Comparison of ENCODE assay signal across 20 cellular contexts in the genomic region with DNA sequence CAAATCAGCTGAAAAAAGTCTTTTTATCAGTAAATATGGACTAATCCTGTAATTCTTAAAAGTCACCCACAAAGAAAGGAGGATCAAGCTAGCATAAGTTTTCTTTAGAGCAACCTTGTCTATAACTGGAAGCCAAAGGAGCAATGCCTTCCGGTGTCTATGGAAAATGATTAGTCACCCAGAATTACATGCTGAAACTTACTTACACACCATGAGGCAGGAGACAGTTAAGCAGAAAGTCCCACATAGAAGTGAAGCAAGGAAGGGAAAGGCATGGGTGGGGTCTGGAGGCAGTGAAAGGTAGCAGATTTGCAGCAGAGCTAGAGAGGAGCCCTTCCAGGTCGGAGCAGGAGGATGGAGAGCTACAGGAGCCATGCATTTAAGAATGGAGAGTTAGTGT.
DNase-seq lines count a peak whose midpoint lies in the region; ATAC-seq, FAIRE-seq and TF ChIP-seq lines count a peak whose summit lies in the region.
"Had no signal": no experiment of that assay in that cellular context is flagged by ENCODE, and none has a peak within 500 bp of the region (broad histone marks: within the 10 kb centered on the region; RNA-seq: fewer than 3 reads in every experiment).

No MANE protein-coding gene starts in this region.

- H3K14ac ChIP-seq in IMR-90 (replicated peaks; ENCODE audit: low read depth, low read length), result no peak overlapping the region; the same call in 1 of the 2 replicates

- no peak for DNase-seq in T-helper 2 cell treated with Interferon-gamma antibody and Interleukin-4, amounts not matched to agents 5 μg/mL and 100 μg/mL, for 36 hours (ENCODE audit: low spot score)
- DNase-seq in T-helper 2 cell (no peak), IMR-90 (peak; percentile 11), keratinocyte (ENCODE audit: low read depth, low spot score) (peak; percentile 33), SIG-M5 (lab: John Stamatoyannopoulos, UW) (no peak)
- DNase-seq in activated naive CD8-positive, alpha-beta T cell treated with anti-CD3 and anti-CD28 coated beads, Interleukin-2, amount 50 U/mL, for 24 hours, result no peak
- DNase-seq: aorta; DMS153; NCI-H187; NCI-H748 treated with DMSO at 0.1 percent for 48 hours; occipital lobe; stimulated activated CD4-positive, alpha-beta T cell treated with anti-CD3 and anti-CD28 coated beads, Interleukin-12 subunit alpha, Interleukin-12 subunit beta, amount 100 ng/mL, for 4 hours had no signal

- no peak overlapping the region for H4K91ac ChIP-seq in IMR-90 (ENCODE audit: insufficient read depth, low read depth, low read length)

- 0 out of 4 replicates have a peak overlapping the region, but pooled peaks of 1 of the 2 experiments have one; percentile 25 for H4K8ac ChIP-seq in IMR-90 (ENCODE audit: low read depth in 2 of 2, low read length in 2 of 2)

- H4K20me1 ChIP-seq in IMR-90 (ENCODE audit: insufficient read depth, low read length), result no peaks in the 10 kb centered on the region
- H4K20me1 ChIP-seq in keratinocyte (ENCODE audit: control insufficient read depth, extremely low read depth, insufficient read depth, low read length), result no peaks in the 10 kb centered on the region

- peaks cover 7% of the 10 kb centered on the region; the same call in 1 of the 2 replicates for H3K4me1 ChIP-seq in IMR-90 (ENCODE audit: control insufficient read depth, insufficient read depth, low read length)
- peaks cover 24% of the 10 kb centered on the region for H3K4me1 ChIP-seq in keratinocyte (ENCODE audit: control insufficient read depth, extremely low read depth, insufficient read depth, low read length)
- H3K4me1 ChIP-seq: A549, HAP-1 had no signal

- POLR2A ChIA-PET in IMR-90 (lab: Charles Lee; ENCODE audit: unreplicated experiment), result no interaction called here

- no peaks in the 10 kb centered on the region for H3K79me1 ChIP-seq in IMR-90 (ENCODE audit: low read depth in 1 of 2, low read length in 2 of 2)

- H3K27me3 Mint-ChIP-seq in T-helper 2 cell treated with Interferon-gamma antibody and Interleukin-4, amounts not matched to agents 5 μg/mL and 100 μg/mL, for 36 hours (ENCODE audit: low read depth), result no peaks in the 10 kb centered on the region
- H3K27me3 Mint-ChIP-seq in activated naive CD8-positive, alpha-beta T cell treated with anti-CD3 and anti-CD28 coated beads, Interleukin-2, amount 50 U/mL, for 24 hours, result no peaks in the 10 kb centered on the region

- peak overlapping the region; percentile 8; the same call in 1 of the 2 replicates for H2AK5ac ChIP-seq in IMR-90 (ENCODE audit: low read depth, low read length)

- H3K4ac ChIP-seq in IMR-90 (ENCODE audit: low read depth, low read length), result no peak overlapping the region

- H3K27ac Mint-ChIP-seq in T-helper 2 cell treated with Interferon-gamma antibody and Interleukin-4, amounts not matched to agents 5 μg/mL and 100 μg/mL, for 36 hours, result peak overlapping the region; percentile 70
- no peak overlapping the region for H3K27ac Mint-ChIP-seq in activated naive CD8-positive, alpha-beta T cell treated with anti-CD3 and anti-CD28 coated beads, Interleukin-2, amount 50 U/mL, for 24 hours
- H3K27ac Mint-ChIP-seq: type B pancreatic cell had no signal

- CTCF ChIA-PET in IMR-90 (lab: Yijun Ruan, JAX), result interaction anchor here (1.4 kb wide), 1 partner anchor 18 kb away, joined by 4 read pairs; no protein-coding TSS in a partner anchor

- dilution Hi-C loops in IMR-90 (cut with HindIII; ENCODE audit: low sequenced_read_pairs, unreplicated experiment) (loop anchor here (25.0 kb wide), 1 partner anchor 252 kb away; no protein-coding TSS in a partner anchor), keratinocyte (cut with MboI; ENCODE audit: extremely low pct_ligation_motif_present, low sequenced_read_pairs) (no loop called here)

- no peak overlapping the region; the same call in 2 of the 3 replicates for H2BK15ac ChIP-seq in IMR-90 (ENCODE audit: low read depth, low read length)

- peaks cover 29% of the 10 kb centered on the region for H3K4me1 Mint-ChIP-seq in T-helper 2 cell treated with Interferon-gamma antibody and Interleukin-4, amounts not matched to agents 5 μg/mL and 100 μg/mL, for 36 hours (ENCODE audit: low read depth)
- H3K4me1 Mint-ChIP-seq in activated naive CD8-positive, alpha-beta T cell treated with anti-CD3 and anti-CD28 coated beads, Interleukin-2, amount 50 U/mL, for 24 hours, result peaks cover 16% of the 10 kb centered on the region

- no TSS peak for BruUV-seq in IMR-90 (replicated peaks; lab: Mats Ljungman, UMichigan)

- no peak overlapping the region for H3K4me3 Mint-ChIP-seq in T-helper 2 cell treated with Interferon-gamma antibody and Interleukin-4, amounts not matched to agents 5 μg/mL and 100 μg/mL, for 36 hours
- no peak overlapping the region for H3K4me3 Mint-ChIP-seq in activated naive CD8-positive, alpha-beta T cell treated with anti-CD3 and anti-CD28 coated beads, Interleukin-2, amount 50 U/mL, for 24 hours
- H3K4me3 Mint-ChIP-seq: type B pancreatic cell had no signal

- no peak overlapping the region for H3K27ac ChIP-seq in IMR-90 (ENCODE audit: insufficient read depth, low read length)
- peak overlapping the region; percentile 13 for H3K27ac ChIP-seq in keratinocyte (ENCODE audit: control insufficient read depth, insufficient read depth, low read length)
- H3K27ac ChIP-seq: A549, SK-N-MC had no signal

- H3K9me1 ChIP-seq in IMR-90 (ENCODE audit: insufficient read depth, low read length), result no peaks in the 10 kb centered on the region
- no peaks in the 10 kb centered on the region for H3K9me1 ChIP-seq in keratinocyte (ENCODE audit: control insufficient read depth, extremely low read depth, insufficient read depth, low read length)

- H2BK5ac ChIP-seq in IMR-90 (ENCODE audit: low read depth, low read length, poor library complexity, severe bottlenecking), result no peak overlapping the region

- H3K36me3 ChIP-seq in IMR-90 (ENCODE audit: control insufficient read depth, insufficient read depth, low read length) (no peaks in the 10 kb centered on the region), keratinocyte (ENCODE audit: control insufficient read depth in 2 of 2, extremely low read depth in 1 of 2, insufficient read depth in 2 of 2, low read length in 2 of 2) (no peaks in the 10 kb centered on the region)
- H3K36me3 ChIP-seq: HAP-1 had no signal

- no peaks in the 10 kb centered on the region for H3K9me3 Mint-ChIP-seq in T-helper 2 cell treated with Interferon-gamma antibody and Interleukin-4, amounts not matched to agents 5 μg/mL and 100 μg/mL, for 36 hours
- no peaks in the 10 kb centered on the region for H3K9me3 Mint-ChIP-seq in activated naive CD8-positive, alpha-beta T cell treated with anti-CD3 and anti-CD28 coated beads, Interleukin-2, amount 50 U/mL, for 24 hours
- H3K9me3 Mint-ChIP-seq: type B pancreatic cell had no signal

- intact Hi-C loops in IMR-90 (cut with micrococcal nuclease), result no loop called here

- ATAC-seq in IMR-90 (ENCODE audit: low read depth) (no peak), HG02678 (IDR thresholded peaks at IDR 0.05; ENCODE audit: unreplicated experiment) (no peak), HG02623 (IDR thresholded peaks at IDR 0.05; ENCODE audit: unreplicated experiment) (no peak)
- ATAC-seq in activated naive CD8-positive, alpha-beta T cell treated with anti-CD3 and anti-CD28 coated beads, Interleukin-2, amount 50 U/mL, for 24 hours, result peak; percentile 43
- ATAC-seq: A549 had no signal

- H3K4me3 ChIP-seq in IMR-90 (ENCODE audit: insufficient read depth, low read depth, low read length) (no peak overlapping the region), keratinocyte (ENCODE audit: control insufficient read depth in 2 of 3, extremely low read depth in 1 of 3, insufficient read depth in 2 of 3, low read depth in 1 of 3, low read length in 3 of 3) (no peak overlapping the region)
- H3K4me3 ChIP-seq: A549, HAP-1, SK-N-MC had no signal

- TF ChIP-seq CTCF in IMR-90 (conservative IDR thresholded peaks at IDR 0.05; ENCODE audit: low read depth, low read length), result no peak
- no peak for TF ChIP-seq CTCF in keratinocyte (optimal IDR thresholded peaks at IDR 0.05 in 1 of 3, IDR thresholded peaks at IDR 0.05 in 1 of 3, conservative IDR thresholded peaks at IDR 0.05 in 1 of 3; ENCODE audit: extremely low read depth in 1 of 3, insufficient read depth in 2 of 3, low read length in 3 of 3)

- H2BK20ac ChIP-seq in IMR-90 (ENCODE audit: low read depth, low read length), result peak overlapping the region; percentile 58; the same call in 1 of the 2 replicates

- 0 out of 2 replicates have a peak overlapping the region, but pooled peaks have one; percentile 20 for H3K23ac ChIP-seq in IMR-90 (ENCODE audit: low read depth, low read length)

- no peak overlapping the region for H3K56ac ChIP-seq in IMR-90 (ENCODE audit: extremely low read depth, insufficient read depth, low read length)

- no CpG with 5 or more reads among the region's 2 CpGs for WGBS in IMR-90 (ENCODE audit: extremely low coverage in 2 of 2, insufficient read length in 1 of 2), 2 experiments

- no peak overlapping the region for H2AK9ac ChIP-seq in IMR-90 (replicated peaks; ENCODE audit: low read depth, low read length, poor library complexity)

- H3K9ac ChIP-seq in IMR-90 (ENCODE audit: low read depth, low read length) (no peak overlapping the region), keratinocyte (ENCODE audit: control insufficient read depth, extremely low read depth, insufficient read depth, low read length) (no peak overlapping the region)

- H4K5ac ChIP-seq in IMR-90 (ENCODE audit: low read depth, low read length), result no peak overlapping the region

- H3K4me2 ChIP-seq in IMR-90 (ENCODE audit: low read depth, low read length) (no peak overlapping the region), keratinocyte (ENCODE audit: control insufficient read depth, extremely low read depth, insufficient read depth, low read depth, low read length) (no peak overlapping the region)
- H3K4me2 ChIP-seq: A549 had no signal

- peak overlapping the region; percentile 9 for H2AFZ ChIP-seq in IMR-90 (replicated peaks; ENCODE audit: low read length, poor library complexity)
- no peak overlapping the region for H2AFZ ChIP-seq in keratinocyte (ENCODE audit: control insufficient read depth, low read length)

- FAIRE-seq in keratinocyte (lab: Jason Lieb, UNC), result peak; percentile 5
- FAIRE-seq: A549, endometrium, GM19239 had no signal

- H2BK120ac ChIP-seq in IMR-90 (ENCODE audit: low read depth, low read length), result no peak overlapping the region; the same call in 1 of the 2 replicates

- H3K27me3 ChIP-seq in IMR-90 (ENCODE audit: control insufficient read depth, insufficient read depth, low read length), result no peaks in the 10 kb centered on the region
- no peaks in the 10 kb centered on the region for H3K27me3 ChIP-seq in keratinocyte (ENCODE audit: control insufficient read depth, extremely low read depth, insufficient read depth, low read length)

- H3K79me2 ChIP-seq in keratinocyte (ENCODE audit: control insufficient read depth, insufficient read depth, low read length), result no peaks in the 10 kb centered on the region

- no peak for TF ChIP-seq POLR2A in IMR-90 (IDR thresholded peaks at IDR 0.05; ENCODE audit: low read depth, low read length)

- peaks cover 47% of the 10 kb centered on the region for H3K36me3 Mint-ChIP-seq in T-helper 2 cell treated with Interferon-gamma antibody and Interleukin-4, amounts not matched to agents 5 μg/mL and 100 μg/mL, for 36 hours (ENCODE audit: low read depth)
- peaks cover 43% of the 10 kb centered on the region for H3K36me3 Mint-ChIP-seq in activated naive CD8-positive, alpha-beta T cell treated with anti-CD3 and anti-CD28 coated beads, Interleukin-2, amount 50 U/mL, for 24 hours (ENCODE audit: low read depth)
- H3K36me3 Mint-ChIP-seq: type B pancreatic cell had no signal

- no peak overlapping the region for H3K18ac ChIP-seq in IMR-90 (ENCODE audit: low read depth, low read length)

- in situ Hi-C loops in IMR-90 (cut with MboI; ENCODE audit: low sequenced_read_pairs), result no loop called here

- H3K9me3 ChIP-seq in IMR-90 (ENCODE audit: control insufficient read depth, insufficient read depth, low read length) (no peaks in the 10 kb centered on the region), keratinocyte (ENCODE audit: control insufficient read depth, low read depth, low read length) (no peaks in the 10 kb centered on the region)
- H3K9me3 ChIP-seq: A549, HAP-1 had no signal

- no peak for TF ChIP-seq RAD21 in IMR-90 (IDR thresholded peaks at IDR 0.05; ENCODE audit: low read length)

Comparison
In these comparisons a context has a peak if more than half of its experiments do, and no peak if none do; other contexts are left out.
1. DNase-seq: peak in IMR-90 (single experiment) and keratinocyte (single experiment); none in T-helper 2 cell treated with Interferon-gamma antibody and Interleukin-4, amounts not matched to agents 5 μg/mL and 100 μg/mL, for 36 hours (single experiment), T-helper 2 cell (0 of 5), activated naive CD8-positive, alpha-beta T cell treated with anti-CD3 and anti-CD28 coated beads, Interleukin-2, amount 50 U/mL, for 24 hours (single experiment) and SIG-M5 (single experiment).